Comparison of ENCODE assay signal across 1 cellular context in the genomic region with DNA sequence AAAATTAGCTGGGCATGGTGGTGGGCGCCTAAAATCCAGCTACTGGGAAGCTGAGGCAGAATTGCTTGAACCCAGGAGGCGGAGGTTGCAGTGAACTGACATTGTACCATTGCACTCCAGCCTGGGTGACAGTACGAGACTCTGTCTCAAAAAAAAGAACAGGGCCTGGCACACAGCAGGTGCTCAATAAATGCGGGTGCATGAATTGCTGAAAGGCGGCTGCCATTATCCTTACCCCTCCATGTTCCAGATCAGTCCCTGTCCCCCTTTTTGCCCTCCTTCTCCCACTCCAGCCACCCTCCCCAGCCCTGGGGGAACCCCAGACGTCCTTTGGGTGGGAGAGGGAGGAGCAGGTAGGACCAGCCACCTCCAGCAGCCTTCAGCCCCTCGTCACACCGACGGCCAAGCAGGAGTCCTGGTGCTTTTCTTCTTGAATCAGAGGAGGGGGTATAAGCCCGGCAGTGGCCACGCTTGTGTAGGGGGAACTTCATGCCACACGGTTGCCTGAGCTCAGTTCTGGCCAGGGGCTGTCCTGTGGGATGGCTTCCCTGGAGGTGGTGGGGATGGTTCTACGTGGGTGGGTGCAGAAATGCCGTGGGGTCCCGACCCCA.
TF ChIP-seq lines count a peak whose summit lies in the region.

No MANE protein-coding gene starts in this region.

TF ChIP-seq in IMR-90, 13 proteins besides CTCF, POLR2A, EP300 and RAD21 (continued from another document):
- TF ChIP-seq, protein P1, sequence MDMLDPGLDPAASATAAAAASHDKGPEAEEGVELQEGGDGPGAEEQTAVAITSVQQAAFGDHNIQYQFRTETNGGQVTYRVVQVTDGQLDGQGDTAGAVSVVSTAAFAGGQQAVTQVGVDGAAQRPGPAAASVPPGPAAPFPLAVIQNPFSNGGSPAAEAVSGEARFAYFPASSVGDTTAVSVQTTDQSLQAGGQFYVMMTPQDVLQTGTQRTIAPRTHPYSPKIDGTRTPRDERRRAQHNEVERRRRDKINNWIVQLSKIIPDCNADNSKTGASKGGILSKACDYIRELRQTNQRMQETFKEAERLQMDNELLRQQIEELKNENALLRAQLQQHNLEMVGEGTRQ (IDR thresholded peaks at IDR 0.05; ENCODE audit: low read depth, low read length) = no peak
- TF ChIP-seq MAFK (IDR thresholded peaks at IDR 0.05; ENCODE audit: low read depth, low read length) = no peak
- TF ChIP-seq, protein P2, sequence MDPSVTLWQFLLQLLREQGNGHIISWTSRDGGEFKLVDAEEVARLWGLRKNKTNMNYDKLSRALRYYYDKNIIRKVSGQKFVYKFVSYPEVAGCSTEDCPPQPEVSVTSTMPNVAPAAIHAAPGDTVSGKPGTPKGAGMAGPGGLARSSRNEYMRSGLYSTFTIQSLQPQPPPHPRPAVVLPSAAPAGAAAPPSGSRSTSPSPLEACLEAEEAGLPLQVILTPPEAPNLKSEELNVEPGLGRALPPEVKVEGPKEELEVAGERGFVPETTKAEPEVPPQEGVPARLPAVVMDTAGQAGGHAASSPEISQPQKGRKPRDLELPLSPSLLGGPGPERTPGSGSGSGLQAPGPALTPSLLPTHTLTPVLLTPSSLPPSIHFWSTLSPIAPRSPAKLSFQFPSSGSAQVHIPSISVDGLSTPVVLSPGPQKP (IDR thresholded peaks at IDR 0.05; ENCODE audit: borderline replicate concordance, low read depth, low read length) = no peak
- no peak for TF ChIP-seq SMC3 (IDR thresholded peaks at IDR 0.05; ENCODE audit: low read depth, low read length)
- TF ChIP-seq NFE2L2 (IDR thresholded peaks at IDR 0.05; ENCODE audit: low read depth, low read length) = no peak
- TF ChIP-seq CEBPB (IDR thresholded peaks at IDR 0.05; ENCODE audit: low read depth, low read length) = no peak
- no peak for TF ChIP-seq RCOR1 (IDR thresholded peaks at IDR 0.05; ENCODE audit: insufficient replicate concordance, low read length)
- TF ChIP-seq RFX5 (IDR thresholded peaks at IDR 0.05; ENCODE audit: low read depth, low read length) = no peak
- no peak for TF ChIP-seq BHLHE40 (IDR thresholded peaks at IDR 0.05; ENCODE audit: low read depth, low read length)
- no peak for TF ChIP-seq FOS (IDR thresholded peaks at IDR 0.05; ENCODE audit: low read depth, low read length)
- no peak for TF ChIP-seq CHD1 (IDR thresholded peaks at IDR 0.05; ENCODE audit: low read depth, low read length)
- TF ChIP-seq MAZ (IDR thresholded peaks at IDR 0.05; ENCODE audit: borderline replicate concordance, low read depth, low read length) = no peak
TF ChIP-seq in IMR-90: peak in this region for 0.
